14 cellular contexts compared by ENCODE assay signal in genomic region chr1:93623875-93624274, GRCh38. TPM values are rescaled to one million over a fixed set of nuclear protein-coding genes. Genes with fewer than 3 reads are reported as not detected.
DNase-seq lines count a peak whose midpoint lies in the region; ATAC-seq and TF ChIP-seq lines count a peak whose summit lies in the region.
"Had no signal": no experiment of that assay in that cellular context is flagged by ENCODE, and none has a peak within 500 bp of the region (broad histone marks: within the 10 kb centered on the region; RNA-seq: fewer than 3 reads in every experiment).

No MANE protein-coding gene starts in this region.

- ATAC-seq in GM18511 (IDR thresholded peaks at IDR 0.05; ENCODE audit: unreplicated experiment), result no peak

- H2BK120ac ChIP-seq in mesenchymal stem cell (ENCODE audit: low read depth, low read length), result no peak overlapping the region

- WGBS in mesenchymal stem cell, result no CpG with 5 or more reads among the region's 1 CpG

- DNase-seq in AG09309 (ENCODE audit: low read depth), result peak; percentile 59
- DNase-seq in NCI-H226, result peak; percentile 92
- DNase-seq in choroid plexus epithelial cell (ENCODE audit: low read depth), result peak; percentile 50
- DNase-seq in mesenchymal stem cell, result peak; percentile 71
- no peak for DNase-seq in NCI-H1694 (lab: John Stamatoyannopoulos, UW)
- no peak for DNase-seq in stimulated activated CD4-positive, alpha-beta T cell treated with anti-CD3 and anti-CD28 coated beads, Interleukin-4, amount 100 ng/mL, for 24 hours
- no peak for DNase-seq in WERI-Rb-1
- DNase-seq: adrenal gland, DMS79 treated with DMSO at 0.1 percent for 48 hours, heart right ventricle, NCI-H1930 had no signal

- H3K9ac ChIP-seq in mesenchymal stem cell (ENCODE audit: low read length), result peak overlapping the region; percentile 1

- peaks cover 20% of the 10 kb centered on the region for H3K79me1 ChIP-seq in mesenchymal stem cell (replicated peaks; ENCODE audit: low read length, poor library complexity, severe bottlenecking)

- peak overlapping the region; percentile 1 for H2AK5ac ChIP-seq in mesenchymal stem cell (ENCODE audit: low read length, severe bottlenecking)

- TF ChIP-seq CTCF in AG09309 (IDR thresholded peaks at IDR 0.05; ENCODE audit: control insufficient read depth, insufficient read depth, low read depth, low read length, missing control alignments) (no peak), choroid plexus epithelial cell (conservative IDR thresholded peaks at IDR 0.05; ENCODE audit: low read depth, low read length) (no peak), WERI-Rb-1 (IDR thresholded peaks at IDR 0.05; ENCODE audit: low read depth, low read length) (no peak)

- H3K27ac ChIP-seq in mesenchymal stem cell (ENCODE audit: low read length, poor library complexity, severe bottlenecking), result peak overlapping the region; percentile 45
- H3K27ac ChIP-seq in WERI-Rb-1, result no peak overlapping the region
- H3K27ac ChIP-seq: neutrophil, vagina had no signal

- H3K4me2 ChIP-seq in mesenchymal stem cell (ENCODE audit: low read length, poor library complexity, severe bottlenecking), result no peak overlapping the region

- H2AFZ ChIP-seq in mesenchymal stem cell (ENCODE audit: low read depth, low read length), result no peak overlapping the region

- H2BK15ac ChIP-seq in mesenchymal stem cell (ENCODE audit: low read depth, poor library complexity, severe bottlenecking), result no peak overlapping the region

- no peak overlapping the region for H2BK12ac ChIP-seq in mesenchymal stem cell (ENCODE audit: low read length in 2 of 2)

- no peaks in the 10 kb centered on the region for H3K27me3 ChIP-seq in mesenchymal stem cell (ENCODE audit: control insufficient read depth in 1 of 2, insufficient read depth in 1 of 2, low read length in 2 of 2)
- H3K27me3 ChIP-seq in WERI-Rb-1 (ENCODE audit: insufficient read depth, low read depth, severe bottlenecking), result no peaks in the 10 kb centered on the region
- H3K27me3 ChIP-seq: adrenal gland, heart right ventricle, neutrophil, vagina had no signal

- peak overlapping the region in 1 of 2 experiments; percentile 78 for H3K18ac ChIP-seq in mesenchymal stem cell (ENCODE audit: low read depth in 1 of 2, low read length in 2 of 2)

- H3K4me3 ChIP-seq in AG09309 (ENCODE audit: control insufficient read depth, low read depth, low read length) (no peak overlapping the region), choroid plexus epithelial cell (ENCODE audit: low read depth, low read length) (no peak overlapping the region), mesenchymal stem cell (ENCODE audit: insufficient read depth in 1 of 2, low read depth in 1 of 2, low read length in 2 of 2) (no peak overlapping the region), WERI-Rb-1 (ENCODE audit: low read depth, low read length) (no peak overlapping the region)
- H3K4me3 ChIP-seq: adrenal gland, heart right ventricle, vagina had no signal

- peak overlapping the region in 1 of 2 experiments; percentile 43 for H3K4ac ChIP-seq in mesenchymal stem cell (ENCODE audit: low read depth in 1 of 2, low read length in 2 of 2)

- no peak overlapping the region for H4K8ac ChIP-seq in mesenchymal stem cell (ENCODE audit: low read length)

- peaks cover 27% of the 10 kb centered on the region for H3K4me1 ChIP-seq in mesenchymal stem cell (ENCODE audit: control insufficient read depth, insufficient read depth, low read depth, low read length)

- H3K23ac ChIP-seq in mesenchymal stem cell (ENCODE audit: low read length in 2 of 2), result no peak overlapping the region

- H3K36me3 ChIP-seq in mesenchymal stem cell (ENCODE audit: control insufficient read depth in 1 of 2, insufficient read depth in 2 of 2, low read depth in 1 of 2, low read length in 2 of 2), result peaks cover 6 to 19% of the 10 kb centered on the region in 2 experiments
- no peaks in the 10 kb centered on the region for H3K36me3 ChIP-seq in WERI-Rb-1
- H3K36me3 ChIP-seq: adrenal gland, heart right ventricle, neutrophil, vagina had no signal

- no peak overlapping the region for H2BK5ac ChIP-seq in mesenchymal stem cell (ENCODE audit: low read depth, low read length, poor library complexity, severe bottlenecking)

- H3K14ac ChIP-seq in mesenchymal stem cell (ENCODE audit: low read length in 2 of 2), result no peak overlapping the region

- H3K9me3 ChIP-seq in mesenchymal stem cell (ENCODE audit: control insufficient read depth, low read length), result no peaks in the 10 kb centered on the region
- no peaks in the 10 kb centered on the region for H3K9me3 ChIP-seq in WERI-Rb-1 (ENCODE audit: severe bottlenecking)
- H3K9me3 ChIP-seq: adrenal gland, heart right ventricle, neutrophil, vagina had no signal

- no peak overlapping the region for H4K91ac ChIP-seq in mesenchymal stem cell (ENCODE audit: low read length)

RNA-seq across cellular contexts. Expression of gene BCAR3, which starts 57.8 kb away (rescaled TPM):
- polyA plus RNA-seq in mesenchymal stem cell (2013, experiment 1 of 2), result 23.6 TPM
- polyA plus RNA-seq in mesenchymal stem cell (2013, experiment 2 of 2), result 22.7 TPM

Comparison
In these comparisons a context has a peak if more than half of its experiments do, and no peak if none do; other contexts are left out.
1. DNase-seq: peak in AG09309 (single experiment), NCI-H226 (single experiment), choroid plexus epithelial cell (single experiment) and mesenchymal stem cell (single experiment); none in NCI-H1694 (single experiment), stimulated activated CD4-positive, alpha-beta T cell treated with anti-CD3 and anti-CD28 coated beads, Interleukin-4, amount 100 ng/mL, for 24 hours (single experiment) and WERI-Rb-1 (single experiment).